In genomic region chr1:161910516-161911077, GRCh38 we compare ENCODE assay signal across 24 cellular contexts.
DNase-seq lines count a peak whose midpoint lies in the region; ATAC-seq and TF ChIP-seq lines count a peak whose summit lies in the region.
"Had no signal": no experiment of that assay in that cellular context is flagged by ENCODE, and none has a peak within 500 bp of the region (broad histone marks: within the 10 kb centered on the region; RNA-seq: fewer than 3 reads in every experiment).

No MANE protein-coding gene starts in this region.

- H3K36me3 ChIP-seq in adipocyte (ENCODE audit: control insufficient read depth, insufficient read depth, low read length, severe bottlenecking), result peaks cover 9% of the 10 kb centered on the region
- peaks cover 22% of the 10 kb centered on the region for H3K36me3 ChIP-seq in suprapubic skin
- H3K36me3 ChIP-seq in upper lobe of right lung, result peaks cover 30% of the 10 kb centered on the region

- DNase-seq in activated T-cell treated with anti-CD3 and anti-CD28 coated beads, Interleukin-2, amount 50 U/mL, for 72 hours, result no peak
- DNase-seq in activated T-cell treated with anti-CD3 and anti-CD28 coated beads, Interleukin-2, amount 50 U/mL, for 4 hours, result no peak
- peak; percentile 73 for DNase-seq in adipocyte (ENCODE audit: low read depth)
- DNase-seq in fibroblast of villous mesenchyme (ENCODE audit: low read depth), result peak; percentile 36
- DNase-seq in suprapubic skin (ENCODE audit: low spot score in 2 of 2), result no peak
- no peak for DNase-seq in NCI-H1417 treated with DMSO at 0.1 percent for 48 hours (lab: John Stamatoyannopoulos, UW)
- DNase-seq in upper lobe of right lung, result no peak
- no peak for DNase-seq in NCI-H446 (lab: John Stamatoyannopoulos, UW)
- DNase-seq: anterior cingulate cortex; CD4-positive, alpha-beta memory T cell; DMS79 treated with DMSO at 0.1 percent for 48 hours; H7; head of caudate nucleus; NCI-H1694 treated with DMSO at 0.1 percent for 48 hours; NCI-H524; stimulated activated naive CD4-positive, alpha-beta T cell had no signal

- TF ChIP-seq EP300 in suprapubic skin (IDR thresholded peaks at IDR 0.05), result no peak

- ATAC-seq in activated T-cell treated with anti-CD3 and anti-CD28 coated beads, Interleukin-2, amount 50 U/mL, for 72 hours (replicated peaks in 1 of 2), result no peak
- no peak for ATAC-seq in activated T-cell treated with anti-CD3 and anti-CD28 coated beads, Interleukin-2, amount 50 U/mL, for 4 hours
- no peak for ATAC-seq in upper lobe of right lung
- ATAC-seq: activated CD4-positive, CD25-positive, alpha-beta regulatory T cell treated with anti-CD3 and anti-CD28 coated beads, Interleukin-2, amount 50 U/mL, for 24 hours; Right ventricle myocardium inferior had no signal

- no peaks in the 10 kb centered on the region for H3K27me3 Mint-ChIP-seq in activated T-cell treated with anti-CD3 and anti-CD28 coated beads, Interleukin-2, amount 50 U/mL, for 72 hours (ENCODE audit: low read depth)
- H3K27me3 Mint-ChIP-seq in activated T-cell treated with anti-CD3 and anti-CD28 coated beads, Interleukin-2, amount 50 U/mL, for 4 hours (ENCODE audit: low read depth), result no peaks in the 10 kb centered on the region
- H3K27me3 Mint-ChIP-seq: CD4-positive, alpha-beta memory T cell; type B pancreatic cell had no signal

- H3K27me3 ChIP-seq in adipocyte (replicated peaks; ENCODE audit: control insufficient read depth, insufficient read depth, low read length), result no peaks in the 10 kb centered on the region
- no peaks in the 10 kb centered on the region for H3K27me3 ChIP-seq in suprapubic skin
- H3K27me3 ChIP-seq in upper lobe of right lung, result no peaks in the 10 kb centered on the region

- H3K9me3 ChIP-seq in adipocyte (ENCODE audit: control insufficient read depth, low read length) (no peaks in the 10 kb centered on the region), suprapubic skin (no peaks in the 10 kb centered on the region), upper lobe of right lung (no peaks in the 10 kb centered on the region)

- H3K4me3 ChIP-seq in adipocyte (ENCODE audit: low read length) (peak overlapping the region; percentile 17), fibroblast of villous mesenchyme (ENCODE audit: low read depth, low read length) (no peak overlapping the region), suprapubic skin (no peak overlapping the region), upper lobe of right lung (no peak overlapping the region)
- H3K4me3 ChIP-seq: coronary artery had no signal

- H3K4me1 ChIP-seq in adipocyte (ENCODE audit: control insufficient read depth, insufficient read depth, low read length) (peaks cover 50% of the 10 kb centered on the region), suprapubic skin (peaks cover 7% of the 10 kb centered on the region), upper lobe of right lung (no peaks in the 10 kb centered on the region)

- H3K9me3 Mint-ChIP-seq in activated T-cell treated with anti-CD3 and anti-CD28 coated beads, Interleukin-2, amount 50 U/mL, for 72 hours, result no peaks in the 10 kb centered on the region
- H3K9me3 Mint-ChIP-seq in activated T-cell treated with anti-CD3 and anti-CD28 coated beads, Interleukin-2, amount 50 U/mL, for 4 hours, result no peaks in the 10 kb centered on the region
- H3K9me3 Mint-ChIP-seq: activated T-helper 2 cell treated with anti-CD3 and anti-CD28 coated beads, Interferon-gamma antibody, Interleukin-2, Interleukin-4, amounts not matched to agents 10 μg/mL and 5 μg/mL and 100 μg/mL, durations not matched to agents 14 hours and 24 hours and 36 hours; CD4-positive, alpha-beta memory T cell; neural crest cell; type B pancreatic cell had no signal

- peak overlapping the region; percentile 15 for H3K27ac ChIP-seq in suprapubic skin
- H3K27ac ChIP-seq in upper lobe of right lung, result no peak overlapping the region
- H3K27ac ChIP-seq: 22Rv1, epithelial cell of prostate had no signal

- peaks cover 1 to 5% of the 10 kb centered on the region in 2 donors for H3K36me3 Mint-ChIP-seq in activated T-cell treated with anti-CD3 and anti-CD28 coated beads, Interleukin-2, amount 50 U/mL, for 72 hours (ENCODE audit: insufficient read depth in 2 of 2)
- peaks cover 15% of the 10 kb centered on the region for H3K36me3 Mint-ChIP-seq in activated T-cell treated with anti-CD3 and anti-CD28 coated beads, Interleukin-2, amount 50 U/mL, for 4 hours (ENCODE audit: insufficient read depth)

- H3K4me1 Mint-ChIP-seq in activated T-cell treated with anti-CD3 and anti-CD28 coated beads, Interleukin-2, amount 50 U/mL, for 72 hours (ENCODE audit: low read depth), result peaks cover 19% of the 10 kb centered on the region
- H3K4me1 Mint-ChIP-seq in activated T-cell treated with anti-CD3 and anti-CD28 coated beads, Interleukin-2, amount 50 U/mL, for 4 hours (ENCODE audit: low read depth), result peaks cover 14% of the 10 kb centered on the region

- intact Hi-C loops in upper lobe of right lung (cut with DNase I), result no loop called here

- H3K4me3 Mint-ChIP-seq in activated T-cell treated with anti-CD3 and anti-CD28 coated beads, Interleukin-2, amount 50 U/mL, for 72 hours, result no peak overlapping the region
- no peak overlapping the region for H3K4me3 Mint-ChIP-seq in activated T-cell treated with anti-CD3 and anti-CD28 coated beads, Interleukin-2, amount 50 U/mL, for 4 hours
- H3K4me3 Mint-ChIP-seq: CD4-positive, alpha-beta memory T cell; neural crest cell; type B pancreatic cell had no signal

- peak overlapping the region; percentile 72 for H3K27ac Mint-ChIP-seq in activated T-cell treated with anti-CD3 and anti-CD28 coated beads, Interleukin-2, amount 50 U/mL, for 72 hours
- H3K27ac Mint-ChIP-seq: activated T-helper 2 cell treated with anti-CD3 and anti-CD28 coated beads, Interferon-gamma antibody, Interleukin-2, Interleukin-4, amounts not matched to agents 10 μg/mL and 5 μg/mL and 100 μg/mL, durations not matched to agents 14 hours and 24 hours and 36 hours; type B pancreatic cell had no signal

- no peak for TF ChIP-seq CTCF in fibroblast of villous mesenchyme (IDR thresholded peaks at IDR 0.05; ENCODE audit: insufficient read depth, low read depth, low read length)
- TF ChIP-seq CTCF in suprapubic skin (IDR thresholded peaks at IDR 0.05), result no peak
- no peak for TF ChIP-seq CTCF in upper lobe of right lung (IDR thresholded peaks at IDR 0.05)

- H3K9ac ChIP-seq in adipocyte (ENCODE audit: low read length), result peak overlapping the region; percentile 55

- no peak for TF ChIP-seq POLR2A in suprapubic skin (IDR thresholded peaks at IDR 0.05)

Comparison
In these comparisons a context has a peak if more than half of its experiments do, and no peak if none do; other contexts are left out.
1. DNase-seq: peak in adipocyte (single experiment) and fibroblast of villous mesenchyme (single experiment); none in activated T-cell treated with anti-CD3 and anti-CD28 coated beads, Interleukin-2, amount 50 U/mL, for 72 hours (0 of 2), activated T-cell treated with anti-CD3 and anti-CD28 coated beads, Interleukin-2, amount 50 U/mL, for 4 hours (single experiment), suprapubic skin (0 of 2), NCI-H1417 treated with DMSO at 0.1 percent for 48 hours (single experiment), upper lobe of right lung (single experiment) and NCI-H446 (0 of 2).